ENCODE assay signal across 11 cellular contexts in genomic region chr11:8767466-8768142, GRCh38.
A peak's percentile ranks its signal among the peaks of the same experiment; 100 is the strongest.
DNase-seq lines count a peak whose midpoint lies in the region; ATAC-seq and TF ChIP-seq lines count a peak whose summit lies in the region.
"Had no signal": no experiment of that assay in that cellular context is flagged by ENCODE, and none has a peak within 500 bp of the region (broad histone marks: within the 10 kb centered on the region; RNA-seq: fewer than 3 reads in every experiment).

No MANE protein-coding gene starts in this region.

- no peak overlapping the region for H3K9ac ChIP-seq in HUES6 (ENCODE audit: low read length)

- 0 out of 2 replicates have a peak overlapping the region, but pooled peaks have one; percentile 20 for H3K27ac ChIP-seq in HUES6 (ENCODE audit: low read depth, low read length)
- peak overlapping the region; percentile 35 to 78 for H3K27ac ChIP-seq in lung (ENCODE audit: low read depth in 1 of 2, low read length in 1 of 2)
- H3K27ac ChIP-seq in tibial artery = peak overlapping the region; percentile 62 to 84

- TF ChIP-seq CTCF in astrocyte of the spinal cord (IDR thresholded peaks at IDR 0.05; ENCODE audit: low read depth, low read length) (no peak), lung (IDR thresholded peaks at IDR 0.05; ENCODE audit: control extremely low read depth, extremely low read depth) (no peak), tibial artery (IDR thresholded peaks at IDR 0.05) (no peak), GM13976 (IDR thresholded peaks at IDR 0.05; ENCODE audit: borderline replicate concordance, control extremely low read depth, extremely low read depth, insufficient read depth, missing control alignments) (no peak)

- WGBS in lung, 2 donors = 76 to 84% methylated on average over 9 of the region's 9 CpGs

- H3K4me3 ChIP-seq in HUES6 (ENCODE audit: low read depth, low read length) (no peak overlapping the region), astrocyte of the spinal cord (ENCODE audit: low read depth, low read length) (no peak overlapping the region), lung (no peak overlapping the region), tibial artery (no peak overlapping the region)
- H3K4me3 ChIP-seq: right lobe of liver had no signal

- H3K36me3 ChIP-seq in HUES6 (ENCODE audit: control insufficient read depth, insufficient read depth, low read length) = no peaks in the 10 kb centered on the region
- peaks cover 0 to 2% of the 10 kb centered on the region in 2 donors for H3K36me3 ChIP-seq in lung (ENCODE audit: control insufficient read depth in 2 of 2, insufficient read depth in 2 of 2, low read length in 2 of 2)
- no peaks in the 10 kb centered on the region for H3K36me3 ChIP-seq in tibial artery
- H3K36me3 ChIP-seq: right lobe of liver had no signal

- peak; percentile 17 for DNase-seq in astrocyte of the spinal cord (ENCODE audit: low read depth, low spot score)
- no peak for DNase-seq in lung (ENCODE audit: low spot score)
- DNase-seq in tibial artery = no peak
- no peak for DNase-seq in HuH-7 (ENCODE audit: low spot score)
- no peak for DNase-seq in central memory CD4-positive, alpha-beta T cell
- DNase-seq in GM13976 (ENCODE audit: low spot score) = no peak
- DNase-seq: activated CD4-positive, CD25-positive, alpha-beta regulatory T cell treated with anti-CD3 and anti-CD28 coated beads, Interleukin-2, amount 50 U/mL, for 72 hours; KBM-7 had no signal

- no peaks in the 10 kb centered on the region for H3K27me3 ChIP-seq in HUES6 (ENCODE audit: control insufficient read depth, insufficient read depth, low read length)
- no peaks in the 10 kb centered on the region for H3K27me3 ChIP-seq in lung (ENCODE audit: control insufficient read depth, insufficient read depth)
- no peaks in the 10 kb centered on the region for H3K27me3 ChIP-seq in tibial artery
- H3K27me3 ChIP-seq: right lobe of liver had no signal

- intact Hi-C loops in tibial artery (cut with DNase I; ENCODE audit: low total_unique reads) = loop anchor here (10.0 kb wide), 1 partner anchor 63 kb away; no protein-coding TSS in a partner anchor

- in situ Hi-C loops in astrocyte of the spinal cord (cut with HindIII; ENCODE audit: low sequenced_read_pairs) = no loop called here
- in situ Hi-C loops in GM13976 (cut with MboI; ENCODE audit: low sequenced_read_pairs, unreplicated experiment) = no loop called here

- H3K9me3 ChIP-seq in HUES6 (ENCODE audit: control insufficient read depth, insufficient read depth, low read depth, low read length) (no peaks in the 10 kb centered on the region), lung (ENCODE audit: control insufficient read depth in 2 of 2, insufficient read depth in 1 of 2, low read length in 1 of 2) (no peaks in the 10 kb centered on the region), tibial artery (no peaks in the 10 kb centered on the region)
- H3K9me3 ChIP-seq: right lobe of liver had no signal

- H3K4me1 ChIP-seq in HUES6 (ENCODE audit: control insufficient read depth, insufficient read depth, low read length) (peaks cover 34% of the 10 kb centered on the region), lung (ENCODE audit: control insufficient read depth in 2 of 2, insufficient read depth in 2 of 2, low read length in 2 of 2) (peaks cover 10 to 20% of the 10 kb centered on the region in 2 donors), tibial artery (peaks cover 0 to 84% (median 49%) of the 10 kb centered on the region in 4 donors)

- ATAC-seq in lung (ENCODE audit: insufficient read depth, low FRiP score) = no peak
- ATAC-seq in HG03025 (IDR thresholded peaks at IDR 0.05; ENCODE audit: low FRiP score, unreplicated experiment) = no peak

Comparison
In these comparisons a context has a peak if more than half of its experiments do, and no peak if none do; other contexts are left out.
1. H3K27ac ChIP-seq: peak in every context shown above with its lines; median percentile 73 in tibial artery; 56 in lung; 20 in HUES6.